In genomic region chr7:131021460-131021859, GRCh38 we compare ENCODE assay signal across 13 cellular contexts.
DNase-seq lines count a peak whose midpoint lies in the region; ATAC-seq and TF ChIP-seq lines count a peak whose summit lies in the region.
"Had no signal": no experiment of that assay in that cellular context is flagged by ENCODE, and none has a peak within 500 bp of the region (broad histone marks: within the 10 kb centered on the region; RNA-seq: fewer than 3 reads in every experiment).

No MANE protein-coding gene starts in this region.

- peak; percentile 56 for ATAC-seq in GM21717 (IDR thresholded peaks at IDR 0.05; ENCODE audit: unreplicated experiment)
- ATAC-seq in natural killer cell: no peak

- peak overlapping the region; percentile 52 for H3K4me3 Mint-ChIP-seq in T-helper 1 cell treated with Interleukin-12 subunit alpha and Interleukin-12 subunit beta and Interleukin-4 antibody, amounts not matched to agents 30 μg/mL and 1 μg/mL, for 36 hours
- peak overlapping the region; percentile 21 for H3K4me3 Mint-ChIP-seq in natural killer cell

- no peak overlapping the region for H2AFZ ChIP-seq in Karpas-422 (ENCODE audit: low read length)

- H3K27me3 Mint-ChIP-seq in T-helper 1 cell treated with Interleukin-12 subunit alpha and Interleukin-12 subunit beta and Interleukin-4 antibody, amounts not matched to agents 30 μg/mL and 1 μg/mL, for 36 hours (ENCODE audit: low read depth): no peaks in the 10 kb centered on the region
- no peaks in the 10 kb centered on the region for H3K27me3 Mint-ChIP-seq in natural killer cell (ENCODE audit: low read depth in 2 of 2)

- H3K4me1 ChIP-seq in Karpas-422 (ENCODE audit: low read length): peaks cover 56% of the 10 kb centered on the region

- no peaks in the 10 kb centered on the region for H3K27me3 ChIP-seq in Karpas-422 (ENCODE audit: low read length)
- H3K27me3 ChIP-seq: stomach had no signal

- H3K9me3 Mint-ChIP-seq in T-helper 1 cell treated with Interleukin-12 subunit alpha and Interleukin-12 subunit beta and Interleukin-4 antibody, amounts not matched to agents 30 μg/mL and 1 μg/mL, for 36 hours: peaks cover 12% of the 10 kb centered on the region
- H3K9me3 Mint-ChIP-seq in natural killer cell: no peaks in the 10 kb centered on the region

- peak overlapping the region; percentile 27; the same call in 1 of the 2 replicates for H3K9ac ChIP-seq in Karpas-422 (ENCODE audit: low read length)

- H3K27ac ChIP-seq in Karpas-422 (ENCODE audit: low read length): peak overlapping the region; percentile 64
- H3K27ac ChIP-seq: A549 had no signal

- peaks cover 33% of the 10 kb centered on the region for H3K36me3 Mint-ChIP-seq in T-helper 1 cell treated with Interleukin-12 subunit alpha and Interleukin-12 subunit beta and Interleukin-4 antibody, amounts not matched to agents 30 μg/mL and 1 μg/mL, for 36 hours (ENCODE audit: low read depth)
- H3K36me3 Mint-ChIP-seq in natural killer cell: no peaks in the 10 kb centered on the region

- peak overlapping the region; percentile 34 for H3K4me2 ChIP-seq in Karpas-422 (ENCODE audit: low read depth, low read length, poor library complexity, severe bottlenecking)
- H3K4me2 ChIP-seq: A549 had no signal

- H3K4me1 Mint-ChIP-seq in T-helper 1 cell treated with Interleukin-12 subunit alpha and Interleukin-12 subunit beta and Interleukin-4 antibody, amounts not matched to agents 30 μg/mL and 1 μg/mL, for 36 hours (ENCODE audit: low read depth): peaks cover 33% of the 10 kb centered on the region
- peaks cover 73 to 76% of the 10 kb centered on the region in 2 donors for H3K4me1 Mint-ChIP-seq in natural killer cell

- no peaks in the 10 kb centered on the region for H4K20me1 ChIP-seq in Karpas-422 (ENCODE audit: insufficient read depth, low read depth, low read length)

- TF ChIP-seq CTCF in natural killer cell (IDR thresholded peaks at IDR 0.05): no peak

- peaks cover 21% of the 10 kb centered on the region; the same call in 1 of the 2 replicates for H3K36me3 ChIP-seq in Karpas-422 (ENCODE audit: insufficient read depth, low read length)

- H3K9me3 ChIP-seq in Karpas-422 (ENCODE audit: low read length): no peaks in the 10 kb centered on the region
- H3K9me3 ChIP-seq: A549, stomach had no signal

- no peak overlapping the region for H3K4me3 ChIP-seq in Karpas-422 (ENCODE audit: low read length)
- H3K4me3 ChIP-seq: A549, stomach had no signal

- intact Hi-C loops in natural killer cell (cut with micrococcal nuclease): no loop called here

- H3K27ac Mint-ChIP-seq in T-helper 1 cell treated with Interleukin-12 subunit alpha and Interleukin-12 subunit beta and Interleukin-4 antibody, amounts not matched to agents 30 μg/mL and 1 μg/mL, for 36 hours: peak overlapping the region; percentile 67
- peak overlapping the region; percentile 25 to 30 for H3K27ac Mint-ChIP-seq in natural killer cell

- H3K9me2 ChIP-seq in Karpas-422 (replicated peaks; ENCODE audit: insufficient read depth, low read length): no peaks in the 10 kb centered on the region

- DNase-seq in T-helper 1 cell (no peak), Karpas-422 (no peak), natural killer cell (no peak), NCI-H526 (lab: John Stamatoyannopoulos, UW) (no peak), GM19238 (ENCODE audit: insufficient read length, low spot score) (no peak)
- DNase-seq in stimulated activated naive CD4-positive, alpha-beta T cell (lab: John Stamatoyannopoulos, UW): no peak
- DNase-seq: IMR-90, left cardiac atrium, retina, stomach had no signal

- H3K79me2 ChIP-seq in Karpas-422 (ENCODE audit: low read length): peaks cover 92% of the 10 kb centered on the region
